ENCODE assay signal across 7 cellular contexts in genomic region chr11:91783173-91783572, GRCh38.
"Had no signal": no experiment of that assay in that cellular context is flagged by ENCODE, and none has a peak within 500 bp of the region (broad histone marks: within the 10 kb centered on the region; RNA-seq: fewer than 3 reads in every experiment).

No MANE protein-coding gene starts in this region.

- FAIRE-seq: HepG2, HTR-8/SVneo had no signal

- ATAC-seq: HepG2 had no signal

- H3K4me2 ChIP-seq: KMS-11 had no signal

- H3K27ac ChIP-seq: HL-60, KMS-11 had no signal

- DNase-seq: IMR-90, KBM-7, KG1 had no signal

- H3K9ac ChIP-seq: KMS-11 had no signal
